In genomic region chr22:46681010-46681409, GRCh38 we compare ENCODE assay signal across 9 cellular contexts. TPM values are rescaled to one million over a fixed set of nuclear protein-coding genes. Genes with fewer than 3 reads are reported as not detected.
DNase-seq lines count a peak whose midpoint lies in the region; ATAC-seq and TF ChIP-seq lines count a peak whose summit lies in the region.
"Had no signal": no experiment of that assay in that cellular context is flagged by ENCODE, and none has a peak within 500 bp of the region (broad histone marks: within the 10 kb centered on the region; RNA-seq: fewer than 3 reads in every experiment).

No MANE protein-coding gene starts in this region.

- no peak for ATAC-seq in HG03108 (IDR thresholded peaks at IDR 0.05; ENCODE audit: unreplicated experiment)

- intact Hi-C loops in adrenal gland (cut with DNase I): no loop called here

- H3K4me1 Mint-ChIP-seq in endothelial cell (ENCODE audit: unreplicated experiment): peaks cover 5% of the 10 kb centered on the region

- H3K9me3 ChIP-seq in AG04450 (ENCODE audit: control insufficient read depth, insufficient read depth, low read length) (peaks cover 4% of the 10 kb centered on the region; the same call in 1 of the 2 replicates), adrenal gland (replicated peaks in 1 of 3) (no peaks in the 10 kb centered on the region)

- POLR2A ChIA-PET in AG04450 (lab: Yijun Ruan, JAX): no interaction called here

- peaks cover 9% of the 10 kb centered on the region for H3K36me3 Mint-ChIP-seq in endothelial cell (ENCODE audit: low read depth, unreplicated experiment)

- peaks cover 6% of the 10 kb centered on the region for H3K27me3 Mint-ChIP-seq in endothelial cell (ENCODE audit: unreplicated experiment)

- 81 to 91% (median 84%) methylated on average over 6 to 7 of the region's 7 CpGs for WGBS in adrenal gland, 4 donors

- H3K36me3 ChIP-seq in adrenal gland (replicated peaks in 1 of 2): peaks cover 0 to 12% of the 10 kb centered on the region in 2 donors

- no peak overlapping the region for H3K4me3 ChIP-seq in AG04450 (ENCODE audit: low read depth, low read length)
- H3K4me3 ChIP-seq in GM12864 (ENCODE audit: low read depth, low read length): no peak overlapping the region
- H3K4me3 ChIP-seq in adrenal gland: no peak overlapping the region

- DNase-seq in AG04450 (ENCODE audit: low read depth, low spot score) (no peak), GM12864 (ENCODE audit: low read depth) (no peak), OCI-M1 (lab: John Stamatoyannopoulos, UW) (peak; percentile 49), endothelial cell (ENCODE audit: low spot score) (peak; percentile 21), adrenal gland (no peak), NCI-H526 treated with DMSO at 0.1 percent for 48 hours (lab: John Stamatoyannopoulos, UW) (no peak)
- DNase-seq in activated CD4-positive, alpha-beta T cell treated with anti-CD3 and anti-CD28 coated beads, Interleukin-2, amount 50 U/mL, for 1 hour: no peak
- DNase-seq: Right ventricle myocardium superior had no signal

- H3K9me3 Mint-ChIP-seq in endothelial cell (ENCODE audit: unreplicated experiment): no peaks in the 10 kb centered on the region

- TF ChIP-seq POLR2A in adrenal gland (IDR thresholded peaks at IDR 0.05): no peak

- peaks cover 4 to 5% of the 10 kb centered on the region in 2 donors for H3K4me1 ChIP-seq in adrenal gland (replicated peaks in 1 of 2)

- TF ChIP-seq CTCF in AG04450 (IDR thresholded peaks at IDR 0.05; ENCODE audit: low read depth, low read length) (peak; percentile 24), GM12864 (IDR thresholded peaks at IDR 0.05; ENCODE audit: low read depth, low read length, missing control alignments) (peak; percentile 70), endothelial cell (IDR thresholded peaks at IDR 0.05; ENCODE audit: unreplicated experiment) (peak; percentile 15), adrenal gland (IDR thresholded peaks at IDR 0.05) (peak in 1 of 6 experiments; percentile 28)

- H3K27me3 ChIP-seq in AG04450 (ENCODE audit: control insufficient read depth, insufficient read depth, low read length): no peaks in the 10 kb centered on the region
- no peaks in the 10 kb centered on the region for H3K27me3 ChIP-seq in adrenal gland

- H3K4me3 Mint-ChIP-seq in endothelial cell (ENCODE audit: unreplicated experiment): no peak overlapping the region

- no peak overlapping the region for H3K27ac ChIP-seq in AG04450 (ENCODE audit: low read depth, low read length)
- no peak overlapping the region for H3K27ac ChIP-seq in adrenal gland

- CTCF ChIA-PET in AG04450 (lab: Charles Lee): no interaction called here

- no peak overlapping the region for H3K27ac Mint-ChIP-seq in endothelial cell (ENCODE audit: unreplicated experiment)

RNA-seq across cellular contexts. Expression of gene CERK, which starts 57.0 kb away (rescaled TPM):
- polyA plus RNA-seq in AG04450 (2011; rRNA removed) (29.0 and 32.9 TPM in 2 replicates), adrenal gland (10 to 100 TPM; 18.6 to 24.3 (median 19.5) TPM)
- polyA minus RNA-seq in AG04450 (2011; rRNA and poly(A)+ RNA removed): 45.7 and 51.1 TPM in 2 replicates
- total RNA-seq in endothelial cell (ENCODE audit: unreplicated experiment) (57.7 TPM), adrenal gland (10 to 100 TPM; 34.0 to 92.1 (median 48.0) TPM)

Comparison
In these comparisons a context has a peak if more than half of its experiments do, and no peak if none do; other contexts are left out.
1. DNase-seq: peak in OCI-M1 (single experiment) and endothelial cell (single experiment); none in AG04450 (single experiment), GM12864 (single experiment), adrenal gland (0 of 7), NCI-H526 treated with DMSO at 0.1 percent for 48 hours (single experiment) and activated CD4-positive, alpha-beta T cell treated with anti-CD3 and anti-CD28 coated beads, Interleukin-2, amount 50 U/mL, for 1 hour (single experiment).